ENCODE assay signal across 7 cellular contexts in the genomic region with DNA sequence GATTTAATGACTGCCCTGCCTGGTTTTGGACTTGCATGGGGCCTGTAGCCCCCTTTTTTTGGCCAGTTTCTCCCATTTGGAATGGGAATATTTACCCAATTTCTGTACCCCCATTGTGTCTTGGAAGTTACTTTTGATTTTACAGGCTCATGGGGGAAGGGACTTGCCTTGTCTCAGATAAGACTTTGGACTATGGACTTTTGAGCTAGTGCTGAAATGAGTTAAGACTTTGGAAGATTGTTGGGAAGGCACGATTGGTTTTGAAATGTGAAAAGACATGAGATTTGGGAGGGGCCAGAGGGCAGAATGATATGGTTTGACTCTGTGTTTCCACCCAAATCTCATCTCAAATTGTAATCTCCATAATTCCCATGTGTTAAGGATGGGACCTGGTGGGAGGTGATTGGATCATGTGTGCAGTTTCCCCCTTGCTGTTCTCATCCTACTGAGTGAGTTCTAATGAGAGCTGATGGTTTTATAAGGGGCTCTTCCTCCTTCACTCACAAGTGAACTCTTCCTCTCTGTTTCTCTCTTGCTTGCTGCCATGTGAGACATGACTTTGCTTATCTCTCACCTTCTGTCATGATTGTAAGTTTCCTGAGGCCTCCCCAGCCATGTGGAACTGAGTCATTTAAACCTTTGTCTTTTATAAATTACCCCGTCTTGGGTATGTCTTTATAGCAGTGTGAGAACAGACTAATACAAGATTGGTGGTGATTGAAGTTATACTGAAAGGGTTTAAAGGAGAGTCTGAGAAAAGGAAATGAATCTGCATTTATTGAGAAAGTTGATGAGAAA. TPM values are rescaled to one million over a fixed set of nuclear protein-coding genes. Genes with fewer than 3 reads are reported as not detected.
"Had no signal": no experiment of that assay in that cellular context is flagged by ENCODE, and none has a peak within 500 bp of the region (broad histone marks: within the 10 kb centered on the region; RNA-seq: fewer than 3 reads in every experiment).

No MANE protein-coding gene starts in this region.

RNA-seq across cellular contexts. Expression of a gene that starts 8.7 kb away (rescaled TPM):
- total RNA-seq: GM23248, H7, HFFc6, HT1080 had no signal
- polyA plus RNA-seq: GM23248, IgD-negative memory B cell had no signal

RNA-seq across cellular contexts. Expression of a gene that starts 22.6 kb away (rescaled TPM):
- total RNA-seq: GM23248, H4, H7, HepG2, HFFc6, HT1080 had no signal
- polyA plus RNA-seq: GM23248, HepG2, IgD-negative memory B cell had no signal

RNA-seq across cellular contexts. Expression of a gene that starts 26.7 kb away (rescaled TPM):
- total RNA-seq: GM23248, H7, HFFc6, HT1080 had no signal
- polyA plus RNA-seq: GM23248, IgD-negative memory B cell had no signal

RNA-seq across cellular contexts. Expression of a gene that starts 32.9 kb away (rescaled TPM):
- total RNA-seq: GM23248, H7, HepG2, HFFc6, HT1080 had no signal
- polyA plus RNA-seq: GM23248, HepG2, IgD-negative memory B cell had no signal

RNA-seq across cellular contexts. Expression of a gene that starts 38.7 kb away (rescaled TPM):
- total RNA-seq: GM23248, H4, H7, HepG2, HFFc6, HT1080 had no signal
- polyA plus RNA-seq: GM23248, HepG2, IgD-negative memory B cell had no signal
